ENCODE assay signal across 10 cellular contexts in the genomic region with DNA sequence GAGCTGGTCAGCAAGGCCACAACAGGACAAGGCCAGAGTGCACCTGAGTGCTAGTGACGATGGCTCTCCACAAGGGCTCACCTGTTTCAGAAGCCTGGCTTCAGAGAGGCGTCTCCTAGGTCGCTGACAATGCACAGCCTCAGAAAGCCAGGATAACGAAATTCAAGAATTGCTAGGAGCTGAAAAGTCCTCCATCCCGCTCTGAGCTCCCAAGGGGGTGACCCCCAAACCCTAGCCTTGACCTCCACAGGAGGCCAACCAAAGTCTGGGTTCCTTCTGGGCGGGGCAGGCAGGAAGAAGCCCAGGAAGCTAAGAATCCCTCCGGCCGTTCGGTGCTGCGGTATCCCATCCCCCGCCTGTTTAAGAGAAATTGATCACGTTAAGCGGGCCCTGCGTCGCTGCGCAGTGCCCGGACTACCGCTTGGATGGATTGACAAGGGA. TPM values are rescaled to one million over a fixed set of nuclear protein-coding genes. Genes with fewer than 3 reads are reported as not detected.
A peak's percentile ranks its signal among the peaks of the same experiment; 100 is the strongest.
DNase-seq lines count a peak whose midpoint lies in the region; TF ChIP-seq lines count a peak whose summit lies in the region.
"Had no signal": no experiment of that assay in that cellular context is flagged by ENCODE, and none has a peak within 500 bp of the region (broad histone marks: within the 10 kb centered on the region; RNA-seq: fewer than 3 reads in every experiment).

No MANE protein-coding gene starts in this region.

- TF ChIP-seq POLR2A in Peyer's patch (IDR thresholded peaks at IDR 0.05) = no peak

- intact Hi-C loops in CD14-positive monocyte (cut with micrococcal nuclease) = loop anchor here in 1 of 2 donors (10.0 kb wide), 2 partner anchors 796 to 836 kb away; partner anchors contain the start of gene RDH14

- peaks cover 0 to 28% (median 13%) of the 10 kb centered on the region in 4 donors for H3K4me1 ChIP-seq in Peyer's patch
- no peaks in the 10 kb centered on the region for H3K4me1 ChIP-seq in endodermal cell (ENCODE audit: control insufficient read depth, insufficient read depth, low read length)
- peaks cover 10% of the 10 kb centered on the region for H3K4me1 ChIP-seq in Karpas-422 (ENCODE audit: low read length)

- H3K4me2 ChIP-seq in Karpas-422 (ENCODE audit: low read depth, low read length, poor library complexity, severe bottlenecking) = no peak overlapping the region

- H3K27me3 ChIP-seq in Peyer's patch (peaks cover 3 to 19% of the 10 kb centered on the region in 2 donors), endodermal cell (ENCODE audit: control insufficient read depth, insufficient read depth, low read length, poor library complexity, severe bottlenecking) (peaks cover 99% of the 10 kb centered on the region), Karpas-422 (ENCODE audit: low read length) (no peaks in the 10 kb centered on the region)

- H3K4me3 Mint-ChIP-seq in CD14-positive monocyte (peak overlapping the region; percentile 96 to 100), endodermal cell (peak overlapping the region; percentile 47), nephron (peak overlapping the region; percentile 87 to 91 (median 88))

- peaks cover 92 to 98% (median 97%) of the 10 kb centered on the region in 3 donors for H3K27me3 Mint-ChIP-seq in CD14-positive monocyte (ENCODE audit: low read depth in 3 of 3)
- peaks cover 99% of the 10 kb centered on the region for H3K27me3 Mint-ChIP-seq in endodermal cell (ENCODE audit: insufficient read depth)
- peaks cover 99% of the 10 kb centered on the region for H3K27me3 Mint-ChIP-seq in nephron (ENCODE audit: low read depth)

- H2AFZ ChIP-seq in Karpas-422 (ENCODE audit: low read length) = no peak overlapping the region

- no peak for DNase-seq in CD14-positive monocyte (ENCODE audit: low spot score)
- no peak for DNase-seq in Peyer's patch
- no peak for DNase-seq in endodermal cell
- DNase-seq in stimulated activated CD4-positive, alpha-beta T cell treated with anti-CD3 and anti-CD28 coated beads, Interleukin-4, amount 100 ng/mL, for 1 hour = no peak
- DNase-seq in Karpas-422 = no peak
- no peak for DNase-seq in dedifferentiated amniotic fluid mesenchymal stem cell (ENCODE audit: extremely low spot score)
- DNase-seq in putamen (ENCODE audit: low spot score) = no peak
- DNase-seq: NCI-H1436, SHP77 had no signal

- H4K20me1 ChIP-seq in Karpas-422 (ENCODE audit: insufficient read depth, low read depth, low read length) = no peaks in the 10 kb centered on the region

- H3K9ac ChIP-seq in endodermal cell (ENCODE audit: extremely low read depth, low read length, poor library complexity, severe bottlenecking) (no peak overlapping the region), Karpas-422 (ENCODE audit: low read length) (no peak overlapping the region)

- H3K27ac ChIP-seq in Peyer's patch = peak overlapping the region in 1 of 4 donors; percentile 18
- H3K27ac ChIP-seq in endodermal cell (ENCODE audit: low read depth, low read length) = no peak overlapping the region
- H3K27ac ChIP-seq in Karpas-422 (ENCODE audit: low read length) = no peak overlapping the region

- H3K9me2 ChIP-seq in Karpas-422 (replicated peaks; ENCODE audit: insufficient read depth, low read length) = no peaks in the 10 kb centered on the region

- H3K4me3 ChIP-seq in Peyer's patch = peak overlapping the region; percentile 45 to 62 (median 54)
- peak overlapping the region; percentile 71 for H3K4me3 ChIP-seq in endodermal cell (ENCODE audit: low read length)
- H3K4me3 ChIP-seq in Karpas-422 (ENCODE audit: low read length) = no peak overlapping the region

- no peaks in the 10 kb centered on the region for H3K79me2 ChIP-seq in Karpas-422 (ENCODE audit: low read length)

- H3K9me3 Mint-ChIP-seq in CD14-positive monocyte (peaks cover 0 to 41% (median 25%) of the 10 kb centered on the region in 7 donors), endodermal cell (peaks cover 2% of the 10 kb centered on the region), nephron (no peaks in the 10 kb centered on the region)

- H3K27ac Mint-ChIP-seq in CD14-positive monocyte (no peak overlapping the region), endodermal cell (no peak overlapping the region), nephron (peak overlapping the region in 2 of 3 experiments; percentile 65 to 73)

- WGBS in endodermal cell (ENCODE audit: insufficient coverage in 1 of 2, insufficient read length in 1 of 2), 2 experiments = 11 to 18% methylated on average over 14 to 18 of the region's 18 CpGs

- H3K4me1 Mint-ChIP-seq in CD14-positive monocyte (peaks cover 52% of the 10 kb centered on the region), endodermal cell (peaks cover 28% of the 10 kb centered on the region), nephron (peaks cover 53% of the 10 kb centered on the region)

- no peak for TF ChIP-seq CTCF in CD14-positive monocyte (IDR thresholded peaks at IDR 0.05)
- no peak for TF ChIP-seq CTCF in Peyer's patch (IDR thresholded peaks at IDR 0.05)
- TF ChIP-seq CTCF in endodermal cell (conservative IDR thresholded peaks at IDR 0.05) = no peak
- no peak for TF ChIP-seq CTCF in nephron (IDR thresholded peaks at IDR 0.05; ENCODE audit: unreplicated experiment in 3 of 3)

- H3K36me3 ChIP-seq in Peyer's patch (no peaks in the 10 kb centered on the region), endodermal cell (ENCODE audit: control insufficient read depth, insufficient read depth, low read length) (no peaks in the 10 kb centered on the region), Karpas-422 (ENCODE audit: insufficient read depth, low read length) (no peaks in the 10 kb centered on the region)

- H3K9me3 ChIP-seq in Peyer's patch (no peaks in the 10 kb centered on the region), endodermal cell (ENCODE audit: control insufficient read depth, low read length) (no peaks in the 10 kb centered on the region), Karpas-422 (ENCODE audit: low read length) (no peaks in the 10 kb centered on the region)

- peaks cover 15 to 21% of the 10 kb centered on the region in 2 donors for H3K36me3 Mint-ChIP-seq in CD14-positive monocyte
- H3K36me3 Mint-ChIP-seq in endodermal cell (ENCODE audit: low read depth) = no peaks in the 10 kb centered on the region
- peaks cover 12% of the 10 kb centered on the region for H3K36me3 Mint-ChIP-seq in nephron (ENCODE audit: low read depth)

RNA-seq across cellular contexts. Expression of gene OSR1, which starts 2.5 kb away (rescaled TPM):
- not detected for polyA plus RNA-seq in CD14-positive monocyte
- total RNA-seq in Peyer's patch (10 to 100 TPM in 1 of 4 donors, 1 to 10 TPM in 3; 3.9 to 14.9 (median 7.0) TPM), endodermal cell (not detected)
- polyA plus RNA-seq in endodermal cell (2013, experiment 1 of 2) = 0.82 TPM
- 0.46 TPM for polyA plus RNA-seq in endodermal cell (2013, experiment 2 of 2)
- not detected in 2 replicates for total RNA-seq in Karpas-422 (2014; rRNA removed; shearing (Covaris generic); ENCODE audit: low replicate concordance)

Comparison
In these comparisons a context has a peak if more than half of its experiments do, and no peak if none do; other contexts are left out.
1. H3K27ac Mint-ChIP-seq: peak in nephron (2 of 3); none in CD14-positive monocyte (0 of 7) and endodermal cell (single experiment).
2. H3K4me3 Mint-ChIP-seq: peak in every context shown above with its lines; median percentile 98 in CD14-positive monocyte; 88 in nephron; 47 in endodermal cell.